Comparison of ENCODE assay signal across 1 cellular context in genomic region chr4:119628281-119629141, GRCh38.
TF ChIP-seq lines count a peak whose summit lies in the region.

Gene PDE5A (minus strand): TSS chr4:119628804. CDS start chr4:119628671, 133 bp downstream.

TF ChIP-seq in GM12878, 131 proteins besides CTCF, POLR2A, EP300 and RAD21 (continued from another document):
- TF ChIP-seq DPF2 (IDR thresholded peaks at IDR 0.05): no peak; the same call in none of the 2 replicates
- TF ChIP-seq BACH1 (IDR thresholded peaks at IDR 0.05; ENCODE audit: borderline replicate concordance): peak; percentile 46; the same call in 1 of the 2 replicates
- TF ChIP-seq HDAC6 (IDR thresholded peaks at IDR 0.05; ENCODE audit: unreplicated experiment): no peak
- TF ChIP-seq PBX3 (IDR thresholded peaks at IDR 0.05; ENCODE audit: insufficient replicate concordance, low read depth, low read length): no peak
- TF ChIP-seq GABPA (IDR thresholded peaks at IDR 0.05; ENCODE audit: low read depth): no peak
- TF ChIP-seq ETV6 (conservative IDR thresholded peaks at IDR 0.05 in 1 of 2, IDR thresholded peaks at IDR 0.05 in 1 of 2; ENCODE audit: borderline replicate concordance in 1 of 2, low read depth in 1 of 2): no peak
- no peak for TF ChIP-seq CUX1 (IDR thresholded peaks at IDR 0.05; ENCODE audit: insufficient replicate concordance, low read depth, low read length)
- TF ChIP-seq ZNF207 (IDR thresholded peaks at IDR 0.05; ENCODE audit: borderline replicate concordance): peak; percentile 24; the same call in 1 of the 2 replicates
- TF ChIP-seq TCF12 (IDR thresholded peaks at IDR 0.05; ENCODE audit: low read depth, low read length): 0 out of 2 replicates have a peak, but pooled peaks have one; percentile 5
- TF ChIP-seq RELB (IDR thresholded peaks at IDR 0.05; ENCODE audit: low read depth): no peak
- TF ChIP-seq SKIL (IDR thresholded peaks at IDR 0.05; ENCODE audit: low read depth, poor library complexity, severe bottlenecking): no peak
- TF ChIP-seq ASH2L (IDR thresholded peaks at IDR 0.05; ENCODE audit: borderline replicate concordance, low read depth): no peak
- no peak for TF ChIP-seq RCOR1 (conservative IDR thresholded peaks at IDR 0.05; ENCODE audit: low read depth, low read length)
- TF ChIP-seq POLR2AphosphoS5 (IDR thresholded peaks at IDR 0.05; ENCODE audit: low read length): no peak
- no peak for TF ChIP-seq NFIC (IDR thresholded peaks at IDR 0.05; ENCODE audit: low read depth, low read length)
- no peak for TF ChIP-seq ZNF384 (IDR thresholded peaks at IDR 0.05; ENCODE audit: borderline replicate concordance, low read depth, low read length)
- TF ChIP-seq KLF5 (IDR thresholded peaks at IDR 0.05; ENCODE audit: partially characterized antibody): no peak
- TF ChIP-seq POLR2AphosphoS2 (IDR thresholded peaks at IDR 0.05; ENCODE audit: low read depth, low read length): no peak
- no peak for TF ChIP-seq STAT3 (IDR thresholded peaks at IDR 0.05; ENCODE audit: low read depth, low read length)
- peak; percentile 50; the same call in 1 of the 2 replicates for TF ChIP-seq SMC3 (IDR thresholded peaks at IDR 0.05; ENCODE audit: borderline replicate concordance, low read length)
- TF ChIP-seq ELK1 (IDR thresholded peaks at IDR 0.05; ENCODE audit: low read depth, low read length): no peak
- TF ChIP-seq GATAD2B (conservative IDR thresholded peaks at IDR 0.05; ENCODE audit: low read depth): peak; percentile 84; the same call in 1 of the 2 replicates
- TF ChIP-seq NR2C2 (IDR thresholded peaks at IDR 0.05; ENCODE audit: borderline replicate concordance, control insufficient read depth, insufficient read length, low read depth): no peak
- no peak for TF ChIP-seq POU2F2 (IDR thresholded peaks at IDR 0.05; ENCODE audit: borderline replicate concordance, low read depth, low read length)
- TF ChIP-seq ZNF592 (IDR thresholded peaks at IDR 0.05): 0 out of 2 replicates have a peak, but pooled peaks have one; percentile 35
- TF ChIP-seq MYB (IDR thresholded peaks at IDR 0.05; ENCODE audit: borderline replicate concordance, low read depth, low read length): no peak
- TF ChIP-seq BCL11A (IDR thresholded peaks at IDR 0.05; ENCODE audit: low read depth, low read length): no peak
- TF ChIP-seq EZH2 (IDR thresholded peaks at IDR 0.05; ENCODE audit: borderline replicate concordance, control insufficient read depth, low read depth, low read length): no peak
- TF ChIP-seq JUND (IDR thresholded peaks at IDR 0.05; ENCODE audit: low read depth, low read length): no peak
- no peak for TF ChIP-seq CBX3 (IDR thresholded peaks at IDR 0.05; ENCODE audit: borderline replicate concordance, low read depth)
- no peak for TF ChIP-seq KAT2A (conservative IDR thresholded peaks at IDR 0.05; ENCODE audit: control insufficient read depth, low read depth, low read length)
- no peak for TF ChIP-seq BCLAF1 (IDR thresholded peaks at IDR 0.05)
- TF ChIP-seq TCF7 (IDR thresholded peaks at IDR 0.05; ENCODE audit: borderline replicate concordance): no peak
- TF ChIP-seq ZBTB33 (IDR thresholded peaks at IDR 0.05): no peak
- TF ChIP-seq TARDBP (IDR thresholded peaks at IDR 0.05; ENCODE audit: borderline replicate concordance): no peak
- no peak for TF ChIP-seq CREB1 (IDR thresholded peaks at IDR 0.05; ENCODE audit: low read depth)
- TF ChIP-seq SMAD1 (IDR thresholded peaks at IDR 0.05; ENCODE audit: low read depth, partially characterized antibody): no peak
- 0 out of 2 replicates have a peak, but pooled peaks have one; percentile 32 for TF ChIP-seq ZSCAN29 (IDR thresholded peaks at IDR 0.05)
- no peak for TF ChIP-seq CHD2 (IDR thresholded peaks at IDR 0.05; ENCODE audit: borderline replicate concordance, low read depth, low read length)
